Comparison of ENCODE assay signal across 9 cellular contexts in genomic region chr13:101289764-101290163, GRCh38.
A peak's percentile ranks its signal among the peaks of the same experiment; 100 is the strongest.
DNase-seq lines count a peak whose midpoint lies in the region; FAIRE-seq and TF ChIP-seq lines count a peak whose summit lies in the region.
"Had no signal": no experiment of that assay in that cellular context is flagged by ENCODE, and none has a peak within 500 bp of the region (broad histone marks: within the 10 kb centered on the region; RNA-seq: fewer than 3 reads in every experiment).

No MANE protein-coding gene starts in this region.

- H3K27me3 ChIP-seq in adipocyte (replicated peaks; ENCODE audit: control insufficient read depth, insufficient read depth, low read length): no peaks in the 10 kb centered on the region

- no peak for TF ChIP-seq POLR2A in GM12891 (IDR thresholded peaks at IDR 0.05; ENCODE audit: low read depth, low read length)

- no peak for FAIRE-seq in GM12891 (lab: Jason Lieb, UNC)

- no peaks in the 10 kb centered on the region for H3K36me3 ChIP-seq in adipocyte (ENCODE audit: control insufficient read depth, insufficient read depth, low read length, severe bottlenecking)

- peaks cover 8% of the 10 kb centered on the region for H3K9me3 ChIP-seq in adipocyte (ENCODE audit: control insufficient read depth, low read length)

- DNase-seq in Daoy (ENCODE audit: low read depth): peak; percentile 33
- DNase-seq in NCI-H1417 (lab: John Stamatoyannopoulos, UW): peak; percentile 96 to 99 (median 98)
- peak; percentile 48 for DNase-seq in adipocyte (ENCODE audit: low read depth)
- DNase-seq in left kidney (ENCODE audit: low read depth, low spot score): peak; percentile 85
- DNase-seq in activated T-cell treated with anti-CD3 and anti-CD28 coated beads, Interleukin-2, amount 50 U/mL, for 1 hour: no peak
- DNase-seq in GM12891 (ENCODE audit: insufficient read length, low spot score): no peak
- DNase-seq in T-helper 1 cell: no peak
- DNase-seq in NCI-H526 treated with DMSO at 0.1 percent for 48 hours (lab: John Stamatoyannopoulos, UW): no peak

- H3K9ac ChIP-seq in adipocyte (ENCODE audit: low read length): no peak overlapping the region

- no peak overlapping the region for H3K4me3 ChIP-seq in adipocyte (ENCODE audit: low read length)
- H3K4me3 ChIP-seq: PC-9 had no signal

- no peaks in the 10 kb centered on the region for H3K4me1 ChIP-seq in adipocyte (ENCODE audit: control insufficient read depth, insufficient read depth, low read length)

TF ChIP-seq in GM12891, 5 proteins besides CTCF, POLR2A, EP300 and RAD21:
- no peak for TF ChIP-seq SPI1 (IDR thresholded peaks at IDR 0.05; ENCODE audit: low read depth, low read length)
- no peak for TF ChIP-seq POU2F2 (IDR thresholded peaks at IDR 0.05; ENCODE audit: low read depth, low read length)
- no peak for TF ChIP-seq TAF1 (IDR thresholded peaks at IDR 0.05; ENCODE audit: low read depth, low read length)
- TF ChIP-seq POLR2AphosphoS5 (IDR thresholded peaks at IDR 0.05; ENCODE audit: low read depth, low read length): no peak
- no peak for TF ChIP-seq PAX5 (IDR thresholded peaks at IDR 0.05; ENCODE audit: insufficient read depth, low read length, severe bottlenecking)

Comparison
In these comparisons a context has a peak if more than half of its experiments do, and no peak if none do; other contexts are left out.
1. DNase-seq: peak in Daoy (single experiment), NCI-H1417 (3 of 3), adipocyte (single experiment) and left kidney (single experiment); none in activated T-cell treated with anti-CD3 and anti-CD28 coated beads, Interleukin-2, amount 50 U/mL, for 1 hour (single experiment), GM12891 (single experiment), T-helper 1 cell (0 of 5) and NCI-H526 treated with DMSO at 0.1 percent for 48 hours (single experiment).